In genomic region chr19:19570561-19570960, GRCh38 we compare ENCODE assay signal across 16 cellular contexts. TPM values are rescaled to one million over a fixed set of nuclear protein-coding genes. Genes with fewer than 3 reads are reported as not detected.
DNase-seq lines count a peak whose midpoint lies in the region; ATAC-seq, FAIRE-seq and TF ChIP-seq lines count a peak whose summit lies in the region.
"Had no signal": no experiment of that assay in that cellular context is flagged by ENCODE, and none has a peak within 500 bp of the region (broad histone marks: within the 10 kb centered on the region; RNA-seq: fewer than 3 reads in every experiment).

No MANE protein-coding gene starts in this region.

- no peaks in the 10 kb centered on the region for H3K36me3 ChIP-seq in GM23338 (ENCODE audit: insufficient read depth)
- H3K36me3 ChIP-seq in H1 (ENCODE audit: control insufficient read depth in 2 of 4, insufficient read depth in 4 of 4, low read length in 3 of 4): no peaks in the 10 kb centered on the region; a peak in 1 of 8 replicates
- no peaks in the 10 kb centered on the region; the same call in 1 of the 2 replicates for H3K36me3 ChIP-seq in MG63

- H3K27me3 ChIP-seq in GM23338 (ENCODE audit: insufficient read depth): no peaks in the 10 kb centered on the region
- no peaks in the 10 kb centered on the region for H3K27me3 ChIP-seq in H1 (replicated peaks in 1 of 4; ENCODE audit: control insufficient read depth in 3 of 4, extremely low read depth in 1 of 4, insufficient read depth in 3 of 4, low read length in 3 of 4)
- H3K27me3 ChIP-seq in MG63: no peaks in the 10 kb centered on the region

- H3K4me3 ChIP-seq in GM23338 (no peak overlapping the region), H1 (ENCODE audit: extremely low read depth in 1 of 4, insufficient read depth in 2 of 4, low read depth in 3 of 4, low read length in 4 of 4) (no peak overlapping the region), MG63 (no peak overlapping the region)
- H3K4me3 ChIP-seq: K562 had no signal

- peaks cover 12% of the 10 kb centered on the region; the same call in 2 of the 3 replicates for H3K36me3 Mint-ChIP-seq in GM23338 (ENCODE audit: low read depth)

- no peak for FAIRE-seq in H1 (lab: Jason Lieb, UNC)
- FAIRE-seq: D721Med, GM12891, GM18507, K562 had no signal

- no peak overlapping the region for H2AFZ ChIP-seq in GM23338
- H2AFZ ChIP-seq in H1 (ENCODE audit: low read length): no peak overlapping the region

- no peak for TF ChIP-seq POLR2A in H1 (IDR thresholded peaks at IDR 0.05; ENCODE audit: control extremely low read depth in 1 of 2, low read depth in 2 of 2, low read length in 2 of 2)

- no peaks in the 10 kb centered on the region for H3K9me3 ChIP-seq in H1 (ENCODE audit: insufficient read depth in 2 of 2, low read depth in 1 of 2, low read length in 1 of 2)
- H3K9me3 ChIP-seq in MG63: no peaks in the 10 kb centered on the region
- H3K9me3 ChIP-seq: SK-N-SH had no signal

- no peak overlapping the region for H2BK120ac ChIP-seq in H1 (replicated peaks; ENCODE audit: low read depth, low read length)

- H3K14ac ChIP-seq in H1 (ENCODE audit: insufficient read length): no peak overlapping the region

- no peak overlapping the region for H3K27ac Mint-ChIP-seq in GM23338

- no peak overlapping the region for H3K4me3 Mint-ChIP-seq in GM23338

- no peaks in the 10 kb centered on the region for H3K9me2 ChIP-seq in GM23338 (ENCODE audit: insufficient read depth)
- H3K9me2 ChIP-seq: SK-N-SH had no signal

- H3K27me3 Mint-ChIP-seq in GM23338 (ENCODE audit: insufficient read depth, low read depth, poor library complexity): peaks cover 4% of the 10 kb centered on the region

- no peaks in the 10 kb centered on the region; the same call in 1 of the 2 replicates for H3K79me1 ChIP-seq in H1 (ENCODE audit: low read depth, low read length)

- DNase-seq in GM23338 (ENCODE audit: low spot score): no peak
- no peak for DNase-seq in RWPE1 (ENCODE audit: low spot score)
- DNase-seq in H1 (ENCODE audit: low read depth in 1 of 2, low spot score in 2 of 2): no peak
- no peak for DNase-seq in MG63
- DNase-seq: C1 segment of cervical spinal cord, NCI-H1105 treated with DMSO at 0.1 percent for 48 hours, NCI-H1694 treated with DMSO at 0.1 percent for 48 hours, NCI-H510A, NCI-H748 treated with DMSO at 0.1 percent for 48 hours, SHP77 treated with DMSO at 0.1 percent for 48 hours, SK-N-SH had no signal

- H3K79me2 ChIP-seq in GM23338 (replicated peaks; ENCODE audit: insufficient read depth): no peaks in the 10 kb centered on the region
- H3K79me2 ChIP-seq in H1 (ENCODE audit: control insufficient read depth in 1 of 2, insufficient read depth in 2 of 2, low read length in 2 of 2): no peaks in the 10 kb centered on the region

- no peaks in the 10 kb centered on the region; the same call in 2 of the 3 replicates for H3K9me3 Mint-ChIP-seq in GM23338

- TF ChIP-seq RAD21 in H1 (IDR thresholded peaks at IDR 0.05 in 1 of 2, conservative IDR thresholded peaks at IDR 0.05 in 1 of 2; ENCODE audit: low read depth in 2 of 2, low read length in 2 of 2): no peak

- no peak overlapping the region for H2BK20ac ChIP-seq in H1 (ENCODE audit: low read length)

- H3K9ac ChIP-seq in H1 (replicated peaks in 1 of 4; ENCODE audit: extremely low read depth in 1 of 4, low read depth in 3 of 4, low read length in 3 of 4): no peak overlapping the region
- H3K9ac ChIP-seq: SK-N-SH had no signal

- H4K91ac ChIP-seq in H1 (replicated peaks; ENCODE audit: insufficient read length, low read length): no peak overlapping the region

- no peak overlapping the region for H3K23ac ChIP-seq in H1 (ENCODE audit: insufficient read length)

- TF ChIP-seq CTCF in GM23338 (conservative IDR thresholded peaks at IDR 0.05; ENCODE audit: low read depth in 2 of 2) (no peak), RWPE1 (conservative IDR thresholded peaks at IDR 0.05; ENCODE audit: low read depth) (no peak), H1 (IDR thresholded peaks at IDR 0.05; ENCODE audit: control extremely low read depth in 1 of 3, insufficient read depth in 1 of 3, low read depth in 1 of 3, low read length in 3 of 3) (no peak)

- no peak overlapping the region for H3K56ac ChIP-seq in H1 (replicated peaks; ENCODE audit: insufficient read length, low read depth, low read length)

- no peak for TF ChIP-seq EP300 in H1 (IDR thresholded peaks at IDR 0.05; ENCODE audit: borderline replicate concordance in 1 of 2, low read depth in 2 of 2, low read length in 2 of 2)

- POLR2A ChIA-PET in RWPE1 (lab: Yijun Ruan, JAX; ENCODE audit: low non-redundant PET) (no interaction called here), H1 (lab: Charles Lee; ENCODE audit: partially characterized antibody) (no interaction called here)

- no peak overlapping the region for H3K4ac ChIP-seq in H1 (replicated peaks; ENCODE audit: insufficient read length, low read depth, low read length)

- H3K4me1 ChIP-seq in GM23338 (ENCODE audit: insufficient read depth): no peaks in the 10 kb centered on the region
- peaks cover 0 to 7% (median under 1%) of the 10 kb centered on the region in 4 experiments; a peak in 4 of 7 replicates for H3K4me1 ChIP-seq in H1 (replicated peaks in 1 of 4; ENCODE audit: control insufficient read depth in 3 of 4, insufficient read depth in 4 of 4, low read length in 3 of 4)

- no peak overlapping the region for H2BK15ac ChIP-seq in H1 (ENCODE audit: low read length)

- CTCF ChIA-PET in RWPE1 (lab: Yijun Ruan, JAX): interaction anchor here (0.5 kb wide), 1 partner anchor 430 kb away, joined by 6 read pairs; no protein-coding TSS in a partner anchor
- CTCF ChIA-PET in H1 (lab: Charles Lee; ENCODE audit: partially characterized antibody): interaction anchor here (1.1 to 20.0 kb wide), 3 partner anchors 10 to 38 kb away, joined by 3 to 223 read pairs (median 6); no protein-coding TSS in a partner anchor

- H3K23me2 ChIP-seq in H1 (ENCODE audit: low read depth, low read length): no peaks in the 10 kb centered on the region; the same call in 1 of the 2 replicates

- H4K8ac ChIP-seq in H1 (ENCODE audit: extremely low read depth, insufficient read depth, low read length): no peak overlapping the region

- H4K20me1 ChIP-seq in GM23338 (replicated peaks; ENCODE audit: insufficient read depth): no peaks in the 10 kb centered on the region
- H4K20me1 ChIP-seq in H1 (replicated peaks in 1 of 2; ENCODE audit: control insufficient read depth in 1 of 2, insufficient read depth in 2 of 2, low read length in 2 of 2): peaks cover 0 to 1% of the 10 kb centered on the region in 2 experiments

- peak overlapping the region; percentile 10; the same call in 1 of the 2 replicates for H2BK5ac ChIP-seq in H1 (ENCODE audit: low read depth, low read length)

- H3K4me1 Mint-ChIP-seq in GM23338: peaks cover 5% of the 10 kb centered on the region; the same call in 2 of the 3 replicates

- H4K5ac ChIP-seq in H1 (ENCODE audit: insufficient read length, low read depth, low read length): no peak overlapping the region

- no peak overlapping the region for H2AK5ac ChIP-seq in H1 (ENCODE audit: low read depth, low read length)

- H3K4me2 ChIP-seq in GM23338 (no peak overlapping the region), H1 (ENCODE audit: insufficient read depth in 1 of 2, low read depth in 2 of 2, low read length in 2 of 2) (no peak overlapping the region)
- H3K4me2 ChIP-seq: SK-N-SH had no signal

- no peak overlapping the region for H3K27ac ChIP-seq in GM23338 (ENCODE audit: low read depth)
- H3K27ac ChIP-seq in RWPE1: 0 out of 2 replicates have a peak overlapping the region, but pooled peaks have one; percentile 7
- H3K27ac ChIP-seq in H1 (ENCODE audit: low read depth, low read length): no peak overlapping the region

- 86% methylated on average over 10 of the region's 10 CpGs; no CpG with 5 or more reads in 1 of the 2 experiments for WGBS in H1 (ENCODE audit: extremely low coverage in 1 of 2, insufficient coverage in 1 of 2, insufficient read length in 1 of 2, insufficient replicate concordance in 2 of 2, low coverage in 1 of 2, low lambda C conversion rate in 2 of 2, missing lambda C conversion rate in 1 of 2), 2 experiments

- no peak overlapping the region for H3K18ac ChIP-seq in H1 (ENCODE audit: extremely low read depth, low read length)

- ATAC-seq in GM23338: peak; percentile 28; the same call in 2 of the 3 replicates
- ATAC-seq in HG02610 (IDR thresholded peaks at IDR 0.05; ENCODE audit: unreplicated experiment): no peak
- ATAC-seq: K562 had no signal

- H3F3A ChIP-seq in GM23338 (replicated peaks; ENCODE audit: low read depth): no peaks in the 10 kb centered on the region

- no peak overlapping the region for H2BK12ac ChIP-seq in H1 (ENCODE audit: low read depth, low read length)

RNA-seq across cellular contexts. Expression of gene CILP2, which starts 32.5 kb away (rescaled TPM):
- 17.0 and 21.6 TPM in 2 replicates for total RNA-seq in GM23338 (2014; rRNA removed; shearing (Covaris generic))
- polyA plus RNA-seq in GM23338 (2016; fragmentation: Nextera tagmentation; extraction: Ambion mirVana): 4.0 and 5.0 TPM in 2 replicates
- 5.8 and 5.9 TPM in 2 replicates for total RNA-seq in H1 (2021; fragmentation: NEBNext Ultra II Directional; extraction: Animal tissue kit (Norgen Biotek cat#: 25700))
- 4.4 and 8.2 TPM in 2 replicates for polyA plus RNA-seq in H1 (2011; rRNA removed)
- 4.4 TPM for polyA plus RNA-seq in H1 (2011; cell fraction: cytosol; rRNA removed)
- polyA plus RNA-seq in H1 (2011; cell fraction: nucleus; rRNA removed): 11.5 TPM
- 2.7 to 4.9 TPM (median 4.1 TPM) in 4 replicates for polyA plus RNA-seq in H1 (2012, experiment 1 of 2)
- 5.0 TPM for polyA plus RNA-seq in H1 (2012, experiment 2 of 2)
- 14.1 TPM for polyA plus RNA-seq in H1 (2013, experiment 1 of 2)
- 10.8 TPM for polyA plus RNA-seq in H1 (2013, experiment 2 of 2)
- polyA minus RNA-seq in H1 (2011; rRNA and poly(A)+ RNA removed): 1.6 and 1.9 TPM in 2 replicates
- 4.0 TPM for polyA minus RNA-seq in H1 (2011; cell fraction: cytosol; rRNA and poly(A)+ RNA removed)
- 4.1 TPM for polyA minus RNA-seq in H1 (2011; cell fraction: nucleus; rRNA and poly(A)+ RNA removed)
- total RNA-seq in MG63 (2014; rRNA removed; shearing (Covaris generic); ENCODE audit: low replicate concordance): 0.66 and 1.1 TPM in 2 replicates

RNA-seq across cellular contexts. Expression of gene YJEFN3, which starts 41.9 kb away (rescaled TPM):
- 0.85 and 3.5 TPM in 2 replicates for total RNA-seq in GM23338 (2014; rRNA removed; shearing (Covaris generic))
- polyA plus RNA-seq in GM23338 (2016; fragmentation: Nextera tagmentation; extraction: Ambion mirVana) (3.7 and 6.5 TPM in 2 replicates), H1 (2011; rRNA removed) (9.4 and 17.2 TPM in 2 replicates)
- total RNA-seq in H1 (2021; fragmentation: NEBNext Ultra II Directional; extraction: Animal tissue kit (Norgen Biotek cat#: 25700)): 5.0 and 5.7 TPM in 2 replicates
- 11.9 TPM for polyA plus RNA-seq in H1 (2011; cell fraction: cytosol; rRNA removed)
- 42.5 TPM for polyA plus RNA-seq in H1 (2011; cell fraction: nucleus; rRNA removed)
- 9.3 to 12.5 TPM (median 12.0 TPM) in 4 replicates for polyA plus RNA-seq in H1 (2012, experiment 1 of 2)
- 5.3 TPM for polyA plus RNA-seq in H1 (2012, experiment 2 of 2)
- polyA plus RNA-seq in H1 (2013, experiment 1 of 2): 5.6 TPM
- 5.0 TPM for polyA plus RNA-seq in H1 (2013, experiment 2 of 2)
- 0.71 and 1.0 TPM in 2 replicates for polyA minus RNA-seq in H1 (2011; rRNA and poly(A)+ RNA removed)
- 1.5 TPM for polyA minus RNA-seq in H1 (2011; cell fraction: cytosol; rRNA and poly(A)+ RNA removed)
- polyA minus RNA-seq in H1 (2011; cell fraction: nucleus; rRNA and poly(A)+ RNA removed): 3.4 TPM
- total RNA-seq in MG63 (2014; rRNA removed; shearing (Covaris generic); ENCODE audit: low replicate concordance): 3.1 and 4.8 TPM in 2 replicates

RNA-seq across cellular contexts. Expression of gene PBX4, which starts 47.9 kb away (rescaled TPM):
- total RNA-seq in GM23338 (2014; rRNA removed; shearing (Covaris generic)): 1.5 and 2.6 TPM in 2 replicates
- polyA plus RNA-seq in GM23338 (2016; fragmentation: Nextera tagmentation; extraction: Ambion mirVana) (4.1 and 5.3 TPM in 2 replicates), H1 (2011; rRNA removed) (3.8 and 8.3 TPM in 2 replicates)
- 3.3 and 3.4 TPM in 2 replicates for total RNA-seq in H1 (2021; fragmentation: NEBNext Ultra II Directional; extraction: Animal tissue kit (Norgen Biotek cat#: 25700))
- 6.5 TPM for polyA plus RNA-seq in H1 (2011; cell fraction: cytosol; rRNA removed)
- polyA plus RNA-seq in H1 (2011; cell fraction: nucleus; rRNA removed): 12.1 TPM
- 3.9 to 6.8 TPM (median 4.8 TPM) in 4 replicates for polyA plus RNA-seq in H1 (2012, experiment 1 of 2)
- polyA plus RNA-seq in H1 (2012, experiment 2 of 2): 2.2 TPM
- 3.7 TPM for polyA plus RNA-seq in H1 (2013, experiment 1 of 2)
- polyA plus RNA-seq in H1 (2013, experiment 2 of 2): 4.1 TPM
- 1.7 and 1.8 TPM in 2 replicates for polyA minus RNA-seq in H1 (2011; rRNA and poly(A)+ RNA removed)
- polyA minus RNA-seq in H1 (2011; cell fraction: cytosol; rRNA and poly(A)+ RNA removed): 2.9 TPM
- 2.6 TPM for polyA minus RNA-seq in H1 (2011; cell fraction: nucleus; rRNA and poly(A)+ RNA removed)
- total RNA-seq in MG63 (2014; rRNA removed; shearing (Covaris generic); ENCODE audit: low replicate concordance): 2.4 and 15.5 TPM in 2 replicates

RNA-seq across cellular contexts. Expression of gene NDUFA13, which starts 54.5 kb away (rescaled TPM):
- 37.6 and 143 TPM in 2 replicates for total RNA-seq in GM23338 (2014; rRNA removed; shearing (Covaris generic))
- polyA plus RNA-seq in GM23338 (2016; fragmentation: Nextera tagmentation; extraction: Ambion mirVana) (598 and 619 TPM in 2 replicates), H1 (2011; rRNA removed) (1,105 and 1,309 TPM in 2 replicates)
- total RNA-seq in H1 (2021; fragmentation: NEBNext Ultra II Directional; extraction: Animal tissue kit (Norgen Biotek cat#: 25700)): 413 and 425 TPM in 2 replicates
- polyA plus RNA-seq in H1 (2011; cell fraction: cytosol; rRNA removed): 1,197 TPM
- 627 TPM for polyA plus RNA-seq in H1 (2011; cell fraction: nucleus; rRNA removed)
- polyA plus RNA-seq in H1 (2012, experiment 1 of 2): 415 to 713 TPM (median 615 TPM) in 4 replicates
- 1,304 TPM for polyA plus RNA-seq in H1 (2012, experiment 2 of 2)
- 247 TPM for polyA plus RNA-seq in H1 (2013, experiment 1 of 2)
- polyA plus RNA-seq in H1 (2013, experiment 2 of 2): 247 TPM
- polyA minus RNA-seq in H1 (2011; rRNA and poly(A)+ RNA removed): 97.5 and 101 TPM in 2 replicates
- polyA minus RNA-seq in H1 (2011; cell fraction: cytosol; rRNA and poly(A)+ RNA removed): 111 TPM
- 98.8 TPM for polyA minus RNA-seq in H1 (2011; cell fraction: nucleus; rRNA and poly(A)+ RNA removed)
- 152 and 344 TPM in 2 replicates for total RNA-seq in MG63 (2014; rRNA removed; shearing (Covaris generic); ENCODE audit: low replicate concordance)

RNA-seq across cellular contexts. Expression of gene TSSK6, which starts 55.2 kb away (rescaled TPM):
- 4.5 and 4.9 TPM in 2 replicates for total RNA-seq in GM23338 (2014; rRNA removed; shearing (Covaris generic))
- 0.28 and 0.63 TPM in 2 replicates for polyA plus RNA-seq in GM23338 (2016; fragmentation: Nextera tagmentation; extraction: Ambion mirVana)
- 2.9 and 3.6 TPM in 2 replicates for total RNA-seq in H1 (2021; fragmentation: NEBNext Ultra II Directional; extraction: Animal tissue kit (Norgen Biotek cat#: 25700))
- polyA plus RNA-seq in H1 (2011; rRNA removed): 7.8 and 12.1 TPM in 2 replicates
- 6.9 TPM for polyA plus RNA-seq in H1 (2011; cell fraction: cytosol; rRNA removed)
- polyA plus RNA-seq in H1 (2011; cell fraction: nucleus; rRNA removed): 9.3 TPM
- 2.1 to 4.3 TPM (median 3.4 TPM) in 4 replicates for polyA plus RNA-seq in H1 (2012, experiment 1 of 2)
- 3.8 TPM for polyA plus RNA-seq in H1 (2012, experiment 2 of 2)
- 1.6 TPM for polyA plus RNA-seq in H1 (2013, experiment 1 of 2)
- polyA plus RNA-seq in H1 (2013, experiment 2 of 2): 1.1 TPM
- 1.9 and 2.4 TPM in 2 replicates for polyA minus RNA-seq in H1 (2011; rRNA and poly(A)+ RNA removed)
- 2.9 TPM for polyA minus RNA-seq in H1 (2011; cell fraction: cytosol; rRNA and poly(A)+ RNA removed)
- polyA minus RNA-seq in H1 (2011; cell fraction: nucleus; rRNA and poly(A)+ RNA removed): 8.6 TPM
- 9.0 TPM in 1 of 2 replicates, not detected in the other for total RNA-seq in MG63 (2014; rRNA removed; shearing (Covaris generic); ENCODE audit: low replicate concordance)
